In genomic region chr11:118618115-118618990, GRCh38 we compare ENCODE assay signal across 1 cellular context.
TF ChIP-seq lines count a peak whose summit lies in the region.

No MANE protein-coding gene starts in this region.

TF ChIP-seq in HCT116, 20 proteins besides CTCF, POLR2A, EP300 and RAD21 (continued from another document):
- TF ChIP-seq ZFX (IDR thresholded peaks at IDR 0.05) (no peak), SRF (IDR thresholded peaks at IDR 0.05; ENCODE audit: low read depth) (no peak), ATF3 (IDR thresholded peaks at IDR 0.05) (no peak), ZNF274 (IDR thresholded peaks at IDR 0.05; ENCODE audit: low read depth, low read length) (no peak), ZBTB33 (IDR thresholded peaks at IDR 0.05; ENCODE audit: extremely low read depth, insufficient replicate concordance, low read length) (no peak), CBX3 (IDR thresholded peaks at IDR 0.05; ENCODE audit: low read depth) (no peak), SP1 (IDR thresholded peaks at IDR 0.05; ENCODE audit: low read depth) (no peak), EZH2 (IDR thresholded peaks at IDR 0.05) (no peak), CEBPB (IDR thresholded peaks at IDR 0.05; ENCODE audit: low read depth) (no peak)
